Comparison of ENCODE assay signal across 14 cellular contexts in the genomic region with DNA sequence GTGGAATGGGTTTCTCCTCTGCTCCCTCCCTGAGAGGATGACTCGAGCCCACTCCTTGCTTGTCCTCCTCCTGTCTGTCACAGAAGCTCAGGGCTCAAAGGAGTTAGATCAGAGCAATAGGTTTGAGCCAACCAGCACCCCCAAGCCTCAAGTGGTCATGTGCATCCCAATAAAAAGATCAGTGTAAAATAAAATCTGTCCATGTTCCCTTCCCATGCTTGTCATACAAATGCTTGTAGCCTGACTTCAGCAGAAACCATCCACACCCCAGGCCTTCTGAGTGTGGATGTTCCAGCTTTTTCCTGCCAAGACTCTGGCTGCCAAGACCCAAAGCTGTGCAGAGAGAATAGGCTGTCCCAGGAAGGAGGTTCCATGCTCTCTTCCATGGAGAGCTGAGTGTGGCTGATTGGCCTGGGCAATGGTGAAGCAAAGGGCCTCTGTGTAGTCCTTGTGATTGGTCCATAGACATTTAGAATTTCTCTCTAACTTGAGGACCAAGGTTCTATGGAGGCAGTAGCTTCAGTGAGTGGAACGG.
DNase-seq lines count a peak whose midpoint lies in the region; ATAC-seq and TF ChIP-seq lines count a peak whose summit lies in the region.
"Had no signal": no experiment of that assay in that cellular context is flagged by ENCODE, and none has a peak within 500 bp of the region (broad histone marks: within the 10 kb centered on the region; RNA-seq: fewer than 3 reads in every experiment).

No MANE protein-coding gene starts in this region.

- 76% methylated on average over 2 of the region's 2 CpGs for WGBS in esophagus muscularis mucosa
- 86 to 95% methylated on average over 2 of the region's 2 CpGs for WGBS in aorta, 2 donors
- 89 to 91% methylated on average over 2 of the region's 2 CpGs for WGBS in testis, 2 donors

- H3K27ac ChIP-seq in esophagus muscularis mucosa (replicated peaks in 1 of 4) (no peak overlapping the region), aorta (ENCODE audit: low read depth in 1 of 2, low read length in 2 of 2) (no peak overlapping the region), testis (no peak overlapping the region)
- H3K27ac ChIP-seq: A549, C4-2B had no signal

- TF ChIP-seq EP300 in esophagus muscularis mucosa (IDR thresholded peaks at IDR 0.05) = no peak

- H3K36me3 ChIP-seq in esophagus muscularis mucosa (no peaks in the 10 kb centered on the region), aorta (ENCODE audit: control insufficient read depth in 1 of 2, insufficient read depth in 2 of 2, low read length in 1 of 2) (peaks cover 0 to 1% of the 10 kb centered on the region in 2 donors), testis (ENCODE audit: low read depth, missing control alignments) (no peaks in the 10 kb centered on the region)
- H3K36me3 ChIP-seq: BE2C had no signal

- H3K4me3 ChIP-seq in esophagus muscularis mucosa (no peak overlapping the region), aorta (ENCODE audit: low read length in 2 of 2) (no peak overlapping the region), testis (no peak overlapping the region)
- H3K4me3 ChIP-seq: A549, GM23338 had no signal

- intact Hi-C loops in esophagus muscularis mucosa (cut with DNase I) (no loop called here), left cardiac atrium (cut with DNase I) (no loop called here), aorta (cut with DNase I) (no loop called here), testis (cut with DNase I; ENCODE audit: low total_unique reads) (no loop called here)

- H3K27me3 ChIP-seq in esophagus muscularis mucosa (no peaks in the 10 kb centered on the region), aorta (ENCODE audit: control insufficient read depth in 1 of 2, insufficient read depth in 2 of 2, low read length in 1 of 2) (no peaks in the 10 kb centered on the region), testis (no peaks in the 10 kb centered on the region)
- H3K27me3 ChIP-seq: BE2C had no signal

- H3K9me3 ChIP-seq in esophagus muscularis mucosa = peaks cover 0 to 17% (median 13%) of the 10 kb centered on the region in 4 donors
- peaks cover 3% of the 10 kb centered on the region for H3K9me3 ChIP-seq in aorta (ENCODE audit: control insufficient read depth, low read length)
- no peaks in the 10 kb centered on the region for H3K9me3 ChIP-seq in testis
- H3K9me3 ChIP-seq: A549, BE2C had no signal

- TF ChIP-seq CTCF in esophagus muscularis mucosa (IDR thresholded peaks at IDR 0.05) (no peak), testis (IDR thresholded peaks at IDR 0.05) (no peak)

- ATAC-seq in left cardiac atrium = peak; percentile 42 to 67
- peak; percentile 34 for ATAC-seq in aorta (ENCODE audit: low FRiP score)
- ATAC-seq: A549, GM23338 had no signal

- no peak for TF ChIP-seq POLR2A in esophagus muscularis mucosa (IDR thresholded peaks at IDR 0.05; ENCODE audit: low read depth)
- TF ChIP-seq POLR2A in testis (IDR thresholded peaks at IDR 0.05) = no peak

- DNase-seq in esophagus muscularis mucosa (ENCODE audit: extremely low spot score) = peak; percentile 68
- DNase-seq in left cardiac atrium = no peak
- DNase-seq in kidney tubule cell (ENCODE audit: low spot score) = peak; percentile 17
- DNase-seq in aorta = no peak
- no peak for DNase-seq in activated CD8-positive, alpha-beta memory T cell treated with anti-CD3 and anti-CD28 coated beads, Interleukin-2, amount 50 U/mL, for 4 hours
- no peak for DNase-seq in testis
- DNase-seq: CD4-positive, alpha-beta memory T cell; DND-41; GDM1; H7 had no signal

- peaks cover 3 to 24% (median 4%) of the 10 kb centered on the region in 4 donors for H3K4me1 ChIP-seq in esophagus muscularis mucosa
- H3K4me1 ChIP-seq in aorta (ENCODE audit: control insufficient read depth in 1 of 2, insufficient read depth in 2 of 2, low read length in 2 of 2) = no peaks in the 10 kb centered on the region
- no peaks in the 10 kb centered on the region for H3K4me1 ChIP-seq in testis
- H3K4me1 ChIP-seq: A549, BE2C had no signal

Comparison
In these comparisons a context has a peak if more than half of its experiments do, and no peak if none do; other contexts are left out.
1. DNase-seq: peak in esophagus muscularis mucosa (single experiment) and kidney tubule cell (single experiment); none in left cardiac atrium (single experiment), aorta (0 of 2), activated CD8-positive, alpha-beta memory T cell treated with anti-CD3 and anti-CD28 coated beads, Interleukin-2, amount 50 U/mL, for 4 hours (single experiment) and testis (single experiment).